Comparison of ENCODE assay signal across 39 cellular contexts in the genomic region with DNA sequence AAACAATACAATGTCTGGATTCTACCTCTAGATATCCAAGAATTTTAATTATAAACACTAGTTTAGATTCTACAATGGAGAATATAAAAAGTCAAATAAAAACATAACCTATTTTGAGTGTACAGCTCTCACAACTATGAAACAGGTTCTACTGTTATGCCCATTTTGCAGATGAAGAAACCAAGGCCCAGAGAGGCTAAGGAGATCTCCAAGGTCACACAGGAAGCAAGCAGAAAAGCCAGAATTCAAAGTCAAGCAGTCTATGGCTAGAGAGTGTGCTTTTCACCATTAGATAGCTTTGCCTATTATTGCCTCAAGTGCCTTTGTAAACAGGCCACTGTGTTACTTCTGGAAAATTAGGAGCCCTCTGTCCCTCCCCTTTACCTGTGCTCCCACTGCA.
"Had no signal": no experiment of that assay in that cellular context is flagged by ENCODE, and none has a peak within 500 bp of the region (broad histone marks: within the 10 kb centered on the region; RNA-seq: fewer than 3 reads in every experiment).

No MANE protein-coding gene starts in this region.

- H3K27me3 Mint-ChIP-seq: activated CD4-positive, alpha-beta memory T cell treated with anti-CD3 and anti-CD28 coated beads for 36 hours; activated CD8-positive, alpha-beta memory T cell treated with anti-CD3 and anti-CD28 coated beads, Interleukin-2, amount 10 ng/mL, durations not matched to agents 7 days and 5 days; activated naive CD8-positive, alpha-beta T cell treated with anti-CD3 and anti-CD28 coated beads for 36 hours had no signal

- H3K36me3 ChIP-seq: brain microvascular endothelial cell, SJSA1 had no signal

- H3K9me3 ChIP-seq: Peyer's patch, SJSA1, SK-N-SH had no signal

- H3K4me3 Mint-ChIP-seq: activated CD4-positive, alpha-beta memory T cell treated with anti-CD3 and anti-CD28 coated beads for 36 hours; activated CD8-positive, alpha-beta memory T cell treated with anti-CD3 and anti-CD28 coated beads, Interleukin-2, amount 10 ng/mL, durations not matched to agents 7 days and 5 days; activated naive CD8-positive, alpha-beta T cell treated with anti-CD3 and anti-CD28 coated beads for 36 hours; T-helper 1 cell treated with Interleukin-12 subunit alpha and Interleukin-12 subunit beta and Interleukin-4 antibody, amounts not matched to agents 30 μg/mL and 1 μg/mL, for 36 hours; T-helper 2 cell treated with Interferon-gamma antibody and Interleukin-4, amounts not matched to agents 5 μg/mL and 100 μg/mL, for 36 hours; WTC11 had no signal

- H3K36me3 Mint-ChIP-seq: WTC11 had no signal

- H3K9me3 Mint-ChIP-seq: activated CD4-positive, alpha-beta memory T cell treated with anti-CD3 and anti-CD28 coated beads for 36 hours; activated naive CD8-positive, alpha-beta T cell treated with anti-CD3 and anti-CD28 coated beads for 36 hours; T-helper 1 cell treated with Interleukin-12 subunit alpha and Interleukin-12 subunit beta and Interleukin-4 antibody, amounts not matched to agents 30 μg/mL and 1 μg/mL, for 36 hours; T-helper 2 cell treated with Interferon-gamma antibody and Interleukin-4, amounts not matched to agents 5 μg/mL and 100 μg/mL, for 36 hours; WTC11 had no signal

- DNase-seq: activated CD4-positive, alpha-beta memory T cell treated with anti-CD3 and anti-CD28 coated beads for 36 hours; activated CD4-positive, alpha-beta T cell treated with anti-CD3 and anti-CD28 coated beads for 4 hours; activated CD4-positive, alpha-beta T cell treated with anti-CD3 and anti-CD28 coated beads, Interleukin-2, amount 50 U/mL, for 1 hour; activated CD4-positive, CD25-positive, alpha-beta regulatory T cell treated with anti-CD3 and anti-CD28 coated beads, Interleukin-2, amount 50 U/mL, for 72 hours; activated CD8-positive, alpha-beta memory T cell treated with anti-CD3 and anti-CD28 coated beads for 24 hours; activated CD8-positive, alpha-beta memory T cell treated with anti-CD3 and anti-CD28 coated beads, Interleukin-2, amount 10 ng/mL, durations not matched to agents 7 days and 5 days; activated CD8-positive, alpha-beta memory T cell treated with anti-CD3 and anti-CD28 coated beads, Interleukin-2, amount 50 U/mL, for 48 hours; activated effector memory CD4-positive, alpha-beta T cell treated with anti-CD3 and anti-CD28 coated beads, Interleukin-2, amount 50 U/mL, for 16 hours; activated naive CD4-positive, alpha-beta T cell; activated naive CD4-positive, alpha-beta T cell treated with anti-CD3 and anti-CD28 coated beads, Interleukin-2, amount 50 U/mL, for 16 hours; activated naive CD8-positive, alpha-beta T cell treated with anti-CD3 and anti-CD28 coated beads for 36 hours; activated T-cell treated with anti-CD3 and anti-CD28 coated beads, Interleukin-2, amount 50 U/mL, for 48 hours; amniotic stem cell; aorta; brain microvascular endothelial cell; central memory CD4-positive, alpha-beta T cell; Kasumi-1; KG1; NCI-H1092 treated with DMSO at 0.1 percent for 48 hours; NCI-H1417; NCI-H146; NCI-H187; NCI-H2029 treated with DMSO at 0.1 percent for 48 hours; NCI-H2107; NCI-H2171; NCI-H446; NCI-H510A treated with DMSO at 0.1 percent for 48 hours; NCI-H526 treated with DMSO at 0.1 percent for 48 hours; NCI-H774; PC-3; Peyer's patch; RPMI8226; SHP77 treated with DMSO at 0.1 percent for 48 hours; SK-N-SH had no signal

- H3K27ac ChIP-seq: brain microvascular endothelial cell, Peyer's patch, SJSA1 had no signal

- FAIRE-seq: TTC549 had no signal

- H3K4me3 ChIP-seq: Peyer's patch, SJSA1 had no signal

- H3K4me2 ChIP-seq: SK-N-SH had no signal

- H3K4me1 ChIP-seq: SJSA1 had no signal

- H3K27me3 ChIP-seq: brain microvascular endothelial cell, Peyer's patch, SJSA1 had no signal

- H3K9ac ChIP-seq: SK-N-SH had no signal

- H3K27ac Mint-ChIP-seq: activated CD4-positive, alpha-beta memory T cell treated with anti-CD3 and anti-CD28 coated beads for 36 hours; activated CD8-positive, alpha-beta memory T cell treated with anti-CD3 and anti-CD28 coated beads, Interleukin-2, amount 10 ng/mL, durations not matched to agents 7 days and 5 days; activated naive CD8-positive, alpha-beta T cell treated with anti-CD3 and anti-CD28 coated beads for 36 hours; T-helper 1 cell treated with Interleukin-12 subunit alpha and Interleukin-12 subunit beta and Interleukin-4 antibody, amounts not matched to agents 30 μg/mL and 1 μg/mL, for 36 hours; T-helper 2 cell treated with Interferon-gamma antibody and Interleukin-4, amounts not matched to agents 5 μg/mL and 100 μg/mL, for 36 hours; WTC11 had no signal

- ATAC-seq: activated CD8-positive, alpha-beta memory T cell treated with anti-CD3 and anti-CD28 coated beads, Interleukin-2, amount 10 ng/mL, durations not matched to agents 7 days and 5 days; PC-3; WTC11 had no signal
